8 cellular contexts compared by ENCODE assay signal in genomic region chr22:38398609-38399401, GRCh38. TPM values are rescaled to one million over a fixed set of nuclear protein-coding genes. Genes with fewer than 3 reads are reported as not detected.
DNase-seq lines count a peak whose midpoint lies in the region; TF ChIP-seq lines count a peak whose summit lies in the region.

No MANE protein-coding gene starts in this region.

- H3K27ac ChIP-seq in HUES48 (ENCODE audit: low read depth, low read length) = peak overlapping the region; percentile 95
- H3K27ac ChIP-seq in neural cell (ENCODE audit: low read length) = peak overlapping the region; percentile 42

- H3K36me3 Mint-ChIP-seq in activated T-helper 2 cell treated with anti-CD3 and anti-CD28 coated beads, Interferon-gamma antibody, Interleukin-2, Interleukin-4, amounts not matched to agents 10 μg/mL and 5 μg/mL and 100 μg/mL, durations not matched to agents 14 hours and 24 hours and 36 hours (ENCODE audit: low read depth) = peaks cover 3% of the 10 kb centered on the region
- no peaks in the 10 kb centered on the region for H3K36me3 Mint-ChIP-seq in stimulated activated naive CD8-positive, alpha-beta T cell treated with anti-CD3 and anti-CD28 coated beads, Interleukin-15, Interleukin-2, amounts not matched to agents 100 ng/mL and 50 ng/mL, for 24 hours (ENCODE audit: low read depth)

- peaks cover 21% of the 10 kb centered on the region for H3K27me3 Mint-ChIP-seq in activated T-helper 2 cell treated with anti-CD3 and anti-CD28 coated beads, Interferon-gamma antibody, Interleukin-2, Interleukin-4, amounts not matched to agents 10 μg/mL and 5 μg/mL and 100 μg/mL, durations not matched to agents 14 hours and 24 hours and 36 hours (ENCODE audit: low read depth)
- H3K27me3 Mint-ChIP-seq in stimulated activated naive CD8-positive, alpha-beta T cell treated with anti-CD3 and anti-CD28 coated beads, Interleukin-15, Interleukin-2, amounts not matched to agents 100 ng/mL and 50 ng/mL, for 24 hours = no peaks in the 10 kb centered on the region

- H4K20me1 ChIP-seq in neural cell (ENCODE audit: insufficient read depth) = no peaks in the 10 kb centered on the region

- TF ChIP-seq EP300 in neural cell (conservative IDR thresholded peaks at IDR 0.05; ENCODE audit: poor library complexity, severe bottlenecking) = no peak

- TF ChIP-seq RAD21 in neural cell (conservative IDR thresholded peaks at IDR 0.05) = no peak

- H3K79me2 ChIP-seq in neural cell (replicated peaks; ENCODE audit: insufficient read depth, low read length) = peaks cover 11% of the 10 kb centered on the region

- peaks cover 55% of the 10 kb centered on the region for H3K4me1 ChIP-seq in HUES48 (ENCODE audit: control insufficient read depth, insufficient read depth, low read length)

- peak; percentile 53 for TF ChIP-seq POLR2A in GM19193 (IDR thresholded peaks at IDR 0.05; ENCODE audit: extremely low read depth, insufficient read depth, insufficient read length)

- H3K36me3 ChIP-seq in HUES48 (ENCODE audit: control insufficient read depth, insufficient read depth, low read length) = no peaks in the 10 kb centered on the region
- H3K36me3 ChIP-seq in neural cell (ENCODE audit: insufficient read depth, low read length) = no peaks in the 10 kb centered on the region

- peaks cover 40% of the 10 kb centered on the region for H3K4me1 Mint-ChIP-seq in activated T-helper 2 cell treated with anti-CD3 and anti-CD28 coated beads, Interferon-gamma antibody, Interleukin-2, Interleukin-4, amounts not matched to agents 10 μg/mL and 5 μg/mL and 100 μg/mL, durations not matched to agents 14 hours and 24 hours and 36 hours (ENCODE audit: low read depth)
- peaks cover 37% of the 10 kb centered on the region for H3K4me1 Mint-ChIP-seq in stimulated activated naive CD8-positive, alpha-beta T cell treated with anti-CD3 and anti-CD28 coated beads, Interleukin-15, Interleukin-2, amounts not matched to agents 100 ng/mL and 50 ng/mL, for 24 hours (ENCODE audit: low read depth)

- DNase-seq in AG20443 (ENCODE audit: low spot score) (peak; percentile 94), RKO (ENCODE audit: low spot score) (peak; percentile 83), fibroblast of the conjunctiva (ENCODE audit: low read depth) (peak; percentile 23)
- DNase-seq in activated T-helper 2 cell treated with anti-CD3 and anti-CD28 coated beads, Interferon-gamma antibody, Interleukin-2, Interleukin-4, amounts not matched to agents 10 μg/mL and 5 μg/mL and 100 μg/mL, durations not matched to agents 14 hours and 24 hours and 36 hours (ENCODE audit: low spot score) = peak; percentile 75

- no peaks in the 10 kb centered on the region for H3K9me3 Mint-ChIP-seq in activated T-helper 2 cell treated with anti-CD3 and anti-CD28 coated beads, Interferon-gamma antibody, Interleukin-2, Interleukin-4, amounts not matched to agents 10 μg/mL and 5 μg/mL and 100 μg/mL, durations not matched to agents 14 hours and 24 hours and 36 hours
- no peaks in the 10 kb centered on the region for H3K9me3 Mint-ChIP-seq in stimulated activated naive CD8-positive, alpha-beta T cell treated with anti-CD3 and anti-CD28 coated beads, Interleukin-15, Interleukin-2, amounts not matched to agents 100 ng/mL and 50 ng/mL, for 24 hours

- H2AFZ ChIP-seq in neural cell (ENCODE audit: low read depth, low read length) = no peak overlapping the region

- no peaks in the 10 kb centered on the region for H3K9me3 ChIP-seq in HUES48 (ENCODE audit: control insufficient read depth, insufficient read depth, low read length)
- no peaks in the 10 kb centered on the region for H3K9me3 ChIP-seq in neural cell (ENCODE audit: low read length)

- H3K27ac Mint-ChIP-seq in activated T-helper 2 cell treated with anti-CD3 and anti-CD28 coated beads, Interferon-gamma antibody, Interleukin-2, Interleukin-4, amounts not matched to agents 10 μg/mL and 5 μg/mL and 100 μg/mL, durations not matched to agents 14 hours and 24 hours and 36 hours = no peak overlapping the region
- H3K27ac Mint-ChIP-seq in stimulated activated naive CD8-positive, alpha-beta T cell treated with anti-CD3 and anti-CD28 coated beads, Interleukin-15, Interleukin-2, amounts not matched to agents 100 ng/mL and 50 ng/mL, for 24 hours = peak overlapping the region; percentile 31

- H3K27me3 ChIP-seq in HUES48 (ENCODE audit: control insufficient read depth, insufficient read depth, low read length) = no peaks in the 10 kb centered on the region
- no peaks in the 10 kb centered on the region for H3K27me3 ChIP-seq in neural cell (ENCODE audit: insufficient read depth, low read depth, low read length)

- H3K4me3 ChIP-seq in HUES48 (ENCODE audit: low read depth, low read length) = peak overlapping the region; percentile 89
- H3K4me3 ChIP-seq in neural cell (ENCODE audit: low read length) = peak overlapping the region; percentile 72

- H3K4me3 Mint-ChIP-seq in activated T-helper 2 cell treated with anti-CD3 and anti-CD28 coated beads, Interferon-gamma antibody, Interleukin-2, Interleukin-4, amounts not matched to agents 10 μg/mL and 5 μg/mL and 100 μg/mL, durations not matched to agents 14 hours and 24 hours and 36 hours (ENCODE audit: low read depth) = peak overlapping the region; percentile 82
- H3K4me3 Mint-ChIP-seq in stimulated activated naive CD8-positive, alpha-beta T cell treated with anti-CD3 and anti-CD28 coated beads, Interleukin-15, Interleukin-2, amounts not matched to agents 100 ng/mL and 50 ng/mL, for 24 hours = peak overlapping the region; percentile 81

- no peaks in the 10 kb centered on the region for H3K9me2 ChIP-seq in neural cell (ENCODE audit: insufficient read depth, low read length)

- no peak overlapping the region for H3K4me2 ChIP-seq in neural cell (ENCODE audit: low read length)

- no peak for TF ChIP-seq CTCF in neural cell (IDR thresholded peaks at IDR 0.05; ENCODE audit: poor library complexity, severe bottlenecking)

- no peaks in the 10 kb centered on the region for H3F3A ChIP-seq in neural cell (ENCODE audit: insufficient read depth, low read length, poor library complexity, severe bottlenecking)

- intact Hi-C loops in activated T-helper 2 cell treated with anti-CD3 and anti-CD28 coated beads, Interferon-gamma antibody, Interleukin-2, Interleukin-4, amounts not matched to agents 10 μg/mL and 5 μg/mL and 100 μg/mL, durations not matched to agents 14 hours and 24 hours and 36 hours (cut with micrococcal nuclease) = loop anchor here (5.0 to 10.0 kb wide), 3 partner anchors 108 to 306 kb away; partner anchors contain the start of genes DDX17, DMC1, GTPBP1 and JOSD1

- H3K9ac ChIP-seq in HUES48 (ENCODE audit: low read depth, low read length) (peak overlapping the region; percentile 70), neural cell (ENCODE audit: low read length) (peak overlapping the region; percentile 74)

TF ChIP-seq in neural cell, 6 proteins besides CTCF, POLR2A, EP300 and RAD21:
- TF ChIP-seq POLR2AphosphoS5 (IDR thresholded peaks at IDR 0.05) (peak; percentile 70), SMC3 (conservative IDR thresholded peaks at IDR 0.05; ENCODE audit: poor library complexity) (no peak)

RNA-seq across cellular contexts. Expression of gene KCNJ4, which starts 56.2 kb away (rescaled TPM):
- total RNA-seq in activated T-helper 2 cell treated with anti-CD3 and anti-CD28 coated beads, Interferon-gamma antibody, Interleukin-2, Interleukin-4, amounts not matched to agents 10 μg/mL and 5 μg/mL and 100 μg/mL, durations not matched to agents 14 hours and 24 hours and 36 hours = not detected in 2 replicates
- 1.4 and 1.7 TPM in 2 replicates for polyA plus RNA-seq in neural cell
- polyA minus RNA-seq in neural cell = 1.5 TPM in 2 replicates

Comparison
In these comparisons a context has a peak if more than half of its experiments do, and no peak if none do; other contexts are left out.
1. Peak in every context shown above with its lines: DNase-seq, H3K4me3 ChIP-seq and H3K27ac ChIP-seq.
2. DNase-seq: peak in every context shown above with its lines; median percentile 94 in AG20443; 83 in RKO; 75 in activated T-helper 2 cell treated with anti-CD3 and anti-CD28 coated beads, Interferon-gamma antibody, Interleukin-2, Interleukin-4, amounts not matched to agents 10 μg/mL and 5 μg/mL and 100 μg/mL, durations not matched to agents 14 hours and 24 hours and 36 hours; 23 in fibroblast of the conjunctiva.